Comparison of ENCODE assay signal across 1 cellular context in the genomic region with DNA sequence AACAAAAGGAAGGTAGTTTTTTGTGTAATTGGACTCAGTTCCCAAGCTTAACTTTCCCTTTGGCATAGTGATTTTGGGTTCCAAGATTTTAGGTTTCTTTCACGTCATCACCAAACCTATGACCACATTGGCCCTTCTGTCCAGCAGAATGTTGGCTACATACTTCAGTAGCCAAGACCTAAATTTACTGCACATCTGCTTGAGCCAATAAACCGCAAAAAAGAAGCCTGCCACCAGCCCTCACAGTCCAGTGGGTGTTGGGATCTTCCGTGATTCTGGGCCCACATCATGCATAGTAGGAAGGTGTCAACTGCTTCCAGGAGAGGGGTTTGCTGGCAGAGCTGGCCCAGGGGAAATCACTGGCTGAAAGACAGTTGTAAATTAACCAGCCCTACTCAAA.
TF ChIP-seq lines count a peak whose summit lies in the region.

No MANE protein-coding gene starts in this region.

TF ChIP-seq in GM12878, 131 proteins besides CTCF, POLR2A, EP300 and RAD21 (continued from another document):
- TF ChIP-seq, protein P1, sequence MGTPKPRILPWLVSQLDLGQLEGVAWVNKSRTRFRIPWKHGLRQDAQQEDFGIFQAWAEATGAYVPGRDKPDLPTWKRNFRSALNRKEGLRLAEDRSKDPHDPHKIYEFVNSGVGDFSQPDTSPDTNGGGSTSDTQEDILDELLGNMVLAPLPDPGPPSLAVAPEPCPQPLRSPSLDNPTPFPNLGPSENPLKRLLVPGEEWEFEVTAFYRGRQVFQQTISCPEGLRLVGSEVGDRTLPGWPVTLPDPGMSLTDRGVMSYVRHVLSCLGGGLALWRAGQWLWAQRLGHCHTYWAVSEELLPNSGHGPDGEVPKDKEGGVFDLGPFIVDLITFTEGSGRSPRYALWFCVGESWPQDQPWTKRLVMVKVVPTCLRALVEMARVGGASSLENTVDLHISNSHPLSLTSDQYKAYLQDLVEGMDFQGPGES (IDR thresholded peaks at IDR 0.05): no peak
- TF ChIP-seq JUND (IDR thresholded peaks at IDR 0.05; ENCODE audit: low read depth, low read length): no peak
- no peak for TF ChIP-seq POLR2AphosphoS5 (IDR thresholded peaks at IDR 0.05; ENCODE audit: low read length)
- TF ChIP-seq ETV6 (conservative IDR thresholded peaks at IDR 0.05 in 1 of 2, IDR thresholded peaks at IDR 0.05 in 1 of 2; ENCODE audit: borderline replicate concordance in 1 of 2, low read depth in 1 of 2): no peak
- TF ChIP-seq IKZF2 (IDR thresholded peaks at IDR 0.05): peak in 1 of 2 experiments; percentile 43; a peak in 1 of 4 replicates
